ENCODE assay signal across 1 cellular context in the genomic region with DNA sequence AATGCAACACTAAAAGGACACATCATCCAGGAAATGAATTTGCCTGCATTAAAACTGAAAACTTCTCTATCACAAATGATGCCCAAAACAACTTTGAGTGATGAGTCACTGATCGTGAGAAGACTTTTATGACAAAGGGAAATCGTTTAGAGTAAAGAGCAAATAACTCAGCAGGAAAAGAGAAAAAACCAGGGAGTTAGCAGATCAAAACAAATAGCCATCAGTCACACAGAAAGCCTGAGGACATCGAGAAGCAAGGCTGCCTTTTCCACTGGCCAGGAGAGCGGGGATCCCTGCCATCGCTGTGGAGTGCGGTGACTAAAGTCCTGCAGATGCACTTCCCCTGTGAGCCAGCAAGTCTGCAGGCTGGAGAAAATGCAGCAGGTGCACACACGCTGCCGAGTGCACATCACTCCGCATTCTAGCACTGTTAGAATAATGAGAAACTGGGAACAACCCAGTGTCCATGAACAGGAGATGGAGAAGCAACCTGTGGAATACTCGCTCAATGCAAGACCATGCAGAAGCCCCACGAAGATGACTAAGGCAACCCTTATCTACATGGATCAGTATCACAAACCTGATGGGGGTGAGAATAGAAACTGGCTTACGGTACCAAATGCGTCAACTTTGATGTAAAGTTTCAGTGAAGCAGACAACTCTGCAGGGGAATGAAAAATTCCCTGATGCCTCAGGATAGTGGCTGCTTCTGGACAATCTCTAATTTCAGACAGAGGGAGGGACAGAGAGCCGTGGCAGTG.
TF ChIP-seq lines count a peak whose summit lies in the region.

No MANE protein-coding gene starts in this region.

TF ChIP-seq in HEK293, 187 proteins besides CTCF, POLR2A, EP300 and RAD21 (continues in another document):
- no peak for TF ChIP-seq ZNF2 (tag by site-specific recombination; IDR thresholded peaks at IDR 0.05)
- TF ChIP-seq PRDM1 (tag by site-specific recombination; IDR thresholded peaks at IDR 0.05) = peak; percentile 77
- no peak for TF ChIP-seq BCL11B (tag by site-specific recombination; IDR thresholded peaks at IDR 0.05; ENCODE audit: low read depth)
- TF ChIP-seq ZNF768 (tag by site-specific recombination; IDR thresholded peaks at IDR 0.05) = no peak
- TF ChIP-seq ZNF184 (tag by site-specific recombination; IDR thresholded peaks at IDR 0.05) = no peak
- TF ChIP-seq ZNF544 (tag by site-specific recombination; IDR thresholded peaks at IDR 0.05) = no peak
- TF ChIP-seq ZNF677 (tag by site-specific recombination; IDR thresholded peaks at IDR 0.05) = peak; percentile 94
- TF ChIP-seq, protein P1, sequence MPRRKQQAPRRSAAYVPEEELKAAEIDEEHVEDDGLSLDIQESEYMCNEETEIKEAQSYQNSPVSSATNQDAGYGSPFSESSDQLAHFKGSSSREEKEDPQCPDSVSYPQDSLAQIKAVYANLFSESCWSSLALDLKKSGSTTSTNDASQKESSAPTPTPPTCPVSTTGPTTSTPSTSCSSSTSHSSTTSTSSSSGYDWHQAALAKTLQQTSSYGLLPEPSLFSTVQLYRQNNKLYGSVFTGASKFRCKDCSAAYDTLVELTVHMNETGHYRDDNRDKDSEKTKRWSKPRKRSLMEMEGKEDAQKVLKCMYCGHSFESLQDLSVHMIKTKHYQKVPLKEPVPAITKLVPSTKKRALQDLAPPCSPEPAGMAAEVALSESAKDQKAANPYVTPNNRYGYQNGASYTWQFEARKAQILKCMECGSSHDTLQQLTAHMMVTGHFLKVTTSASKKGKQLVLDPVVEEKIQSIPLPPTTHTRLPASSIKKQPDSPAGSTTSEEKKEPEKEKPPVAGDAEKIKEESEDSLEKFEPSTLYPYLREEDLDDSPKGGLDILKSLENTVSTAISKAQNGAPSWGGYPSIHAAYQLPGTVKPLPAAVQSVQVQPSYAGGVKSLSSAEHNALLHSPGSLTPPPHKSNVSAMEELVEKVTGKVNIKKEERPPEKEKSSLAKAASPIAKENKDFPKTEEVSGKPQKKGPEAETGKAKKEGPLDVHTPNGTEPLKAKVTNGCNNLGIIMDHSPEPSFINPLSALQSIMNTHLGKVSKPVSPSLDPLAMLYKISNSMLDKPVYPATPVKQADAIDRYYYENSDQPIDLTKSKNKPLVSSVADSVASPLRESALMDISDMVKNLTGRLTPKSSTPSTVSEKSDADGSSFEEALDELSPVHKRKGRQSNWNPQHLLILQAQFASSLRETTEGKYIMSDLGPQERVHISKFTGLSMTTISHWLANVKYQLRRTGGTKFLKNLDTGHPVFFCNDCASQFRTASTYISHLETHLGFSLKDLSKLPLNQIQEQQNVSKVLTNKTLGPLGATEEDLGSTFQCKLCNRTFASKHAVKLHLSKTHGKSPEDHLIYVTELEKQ (tag by site-specific recombination; IDR thresholded peaks at IDR 0.05; ENCODE audit: borderline replicate concordance) = peak; percentile 90
- TF ChIP-seq ZNF791 (tag by site-specific recombination; IDR thresholded peaks at IDR 0.05) = no peak
- TF ChIP-seq PRDM6 (tag by site-specific recombination; IDR thresholded peaks at IDR 0.05) = peak; percentile 96
- peak; percentile 28; the same call in 1 of the 2 replicates for TF ChIP-seq ZNF600 (tag by site-specific recombination; IDR thresholded peaks at IDR 0.05)
- TF ChIP-seq ZNF391 (tag by site-specific recombination; IDR thresholded peaks at IDR 0.05; ENCODE audit: borderline replicate concordance, low read depth) = peak; percentile 48; the same call in 1 of the 2 replicates
- TF ChIP-seq ZNF776 (tag by site-specific recombination; IDR thresholded peaks at IDR 0.05; ENCODE audit: borderline replicate concordance) = no peak
- TF ChIP-seq ZNF530 (tag by site-specific recombination; IDR thresholded peaks at IDR 0.05; ENCODE audit: low read depth) = no peak
- TF ChIP-seq, protein P2, sequence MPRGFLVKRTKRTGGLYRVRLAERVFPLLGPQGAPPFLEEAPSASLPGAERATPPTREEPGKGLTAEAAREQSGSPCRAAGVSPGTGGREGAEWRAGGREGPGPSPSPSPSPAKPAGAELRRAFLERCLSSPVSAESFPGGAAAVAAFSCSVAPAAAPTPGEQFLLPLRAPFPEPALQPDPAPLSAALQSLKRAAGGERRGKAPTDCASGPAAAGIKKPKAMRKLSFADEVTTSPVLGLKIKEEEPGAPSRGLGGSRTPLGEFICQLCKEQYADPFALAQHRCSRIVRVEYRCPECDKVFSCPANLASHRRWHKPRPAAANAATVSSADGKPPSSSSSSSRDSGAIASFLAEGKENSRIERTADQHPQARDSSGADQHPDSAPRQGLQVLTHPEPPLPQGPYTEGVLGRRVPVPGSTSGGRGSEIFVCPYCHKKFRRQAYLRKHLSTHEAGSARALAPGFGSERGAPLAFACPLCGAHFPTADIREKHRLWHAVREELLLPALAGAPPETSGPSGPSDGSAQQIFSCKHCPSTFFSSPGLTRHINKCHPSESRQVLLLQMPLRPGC (tag by site-specific recombination; IDR thresholded peaks at IDR 0.05) = peak; percentile 42; the same call in 1 of the 2 replicates
- 0 out of 2 replicates have a peak, but pooled peaks have one; percentile 62 for TF ChIP-seq ZEB2 (tag by site-specific recombination; IDR thresholded peaks at IDR 0.05)
- peak; percentile 44; the same call in 1 of the 2 replicates for TF ChIP-seq ZNF335 (tag by site-specific recombination; conservative IDR thresholded peaks at IDR 0.05)
- TF ChIP-seq FEZF1 (tag by site-specific recombination; IDR thresholded peaks at IDR 0.05) = peak; percentile 91
- no peak for TF ChIP-seq ZNF174 (tag by site-specific recombination; IDR thresholded peaks at IDR 0.05)
- 0 out of 2 replicates have a peak, but pooled peaks have one; percentile 45 for TF ChIP-seq ZNF24 (tag by site-specific recombination; IDR thresholded peaks at IDR 0.05)
- peak; percentile 71 for TF ChIP-seq ZNF660 (tag by site-specific recombination; IDR thresholded peaks at IDR 0.05)
- TF ChIP-seq, protein P3, sequence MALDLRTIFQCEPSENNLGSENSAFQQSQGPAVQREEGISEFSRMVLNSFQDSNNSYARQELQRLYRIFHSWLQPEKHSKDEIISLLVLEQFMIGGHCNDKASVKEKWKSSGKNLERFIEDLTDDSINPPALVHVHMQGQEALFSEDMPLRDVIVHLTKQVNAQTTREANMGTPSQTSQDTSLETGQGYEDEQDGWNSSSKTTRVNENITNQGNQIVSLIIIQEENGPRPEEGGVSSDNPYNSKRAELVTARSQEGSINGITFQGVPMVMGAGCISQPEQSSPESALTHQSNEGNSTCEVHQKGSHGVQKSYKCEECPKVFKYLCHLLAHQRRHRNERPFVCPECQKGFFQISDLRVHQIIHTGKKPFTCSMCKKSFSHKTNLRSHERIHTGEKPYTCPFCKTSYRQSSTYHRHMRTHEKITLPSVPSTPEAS (tag by site-specific recombination; IDR thresholded peaks at IDR 0.05) = no peak
- peak; percentile 67 for TF ChIP-seq ZIC2 (tag by site-specific recombination; IDR thresholded peaks at IDR 0.05)
- TF ChIP-seq ZNF37A (tag by site-specific recombination; IDR thresholded peaks at IDR 0.05) = no peak
- TF ChIP-seq, protein P4, sequence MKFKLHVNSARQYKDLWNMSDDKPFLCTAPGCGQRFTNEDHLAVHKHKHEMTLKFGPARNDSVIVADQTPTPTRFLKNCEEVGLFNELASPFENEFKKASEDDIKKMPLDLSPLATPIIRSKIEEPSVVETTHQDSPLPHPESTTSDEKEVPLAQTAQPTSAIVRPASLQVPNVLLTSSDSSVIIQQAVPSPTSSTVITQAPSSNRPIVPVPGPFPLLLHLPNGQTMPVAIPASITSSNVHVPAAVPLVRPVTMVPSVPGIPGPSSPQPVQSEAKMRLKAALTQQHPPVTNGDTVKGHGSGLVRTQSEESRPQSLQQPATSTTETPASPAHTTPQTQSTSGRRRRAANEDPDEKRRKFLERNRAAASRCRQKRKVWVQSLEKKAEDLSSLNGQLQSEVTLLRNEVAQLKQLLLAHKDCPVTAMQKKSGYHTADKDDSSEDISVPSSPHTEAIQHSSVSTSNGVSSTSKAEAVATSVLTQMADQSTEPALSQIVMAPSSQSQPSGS (tag by site-specific recombination; IDR thresholded peaks at IDR 0.05; ENCODE audit: low read depth) = no peak
- no peak for TF ChIP-seq ZNF76 (tag by site-specific recombination; IDR thresholded peaks at IDR 0.05; ENCODE audit: borderline replicate concordance, low read depth)
- no peak for TF ChIP-seq GLI2 (tag by site-specific recombination; IDR thresholded peaks at IDR 0.05; ENCODE audit: borderline replicate concordance, low read depth)
- peak; percentile 71; the same call in 1 of the 2 replicates for TF ChIP-seq MYNN (tag by site-specific recombination; IDR thresholded peaks at IDR 0.05; ENCODE audit: borderline replicate concordance)
- TF ChIP-seq ZSCAN18 (tag by site-specific recombination; IDR thresholded peaks at IDR 0.05) = no peak
- no peak for TF ChIP-seq MEIS1 (CRISPR knock-in tag; IDR thresholded peaks at IDR 0.05; ENCODE audit: borderline replicate concordance)
- TF ChIP-seq, protein P5, sequence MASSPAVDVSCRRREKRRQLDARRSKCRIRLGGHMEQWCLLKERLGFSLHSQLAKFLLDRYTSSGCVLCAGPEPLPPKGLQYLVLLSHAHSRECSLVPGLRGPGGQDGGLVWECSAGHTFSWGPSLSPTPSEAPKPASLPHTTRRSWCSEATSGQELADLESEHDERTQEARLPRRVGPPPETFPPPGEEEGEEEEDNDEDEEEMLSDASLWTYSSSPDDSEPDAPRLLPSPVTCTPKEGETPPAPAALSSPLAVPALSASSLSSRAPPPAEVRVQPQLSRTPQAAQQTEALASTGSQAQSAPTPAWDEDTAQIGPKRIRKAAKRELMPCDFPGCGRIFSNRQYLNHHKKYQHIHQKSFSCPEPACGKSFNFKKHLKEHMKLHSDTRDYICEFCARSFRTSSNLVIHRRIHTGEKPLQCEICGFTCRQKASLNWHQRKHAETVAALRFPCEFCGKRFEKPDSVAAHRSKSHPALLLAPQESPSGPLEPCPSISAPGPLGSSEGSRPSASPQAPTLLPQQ (tag by site-specific recombination; IDR thresholded peaks at IDR 0.05) = no peak
- no peak for TF ChIP-seq ZBTB1 (tag by site-specific recombination; IDR thresholded peaks at IDR 0.05)
- peak; percentile 84 for TF ChIP-seq ZNF843 (tag by site-specific recombination; IDR thresholded peaks at IDR 0.05)
- no peak for TF ChIP-seq ZNF223 (tag by site-specific recombination; IDR thresholded peaks at IDR 0.05)
- no peak for TF ChIP-seq KLF7 (tag by site-specific recombination; IDR thresholded peaks at IDR 0.05; ENCODE audit: borderline replicate concordance)
- no peak for TF ChIP-seq BCL11A (tag by site-specific recombination; IDR thresholded peaks at IDR 0.05; ENCODE audit: low read depth)
- TF ChIP-seq, protein P6, sequence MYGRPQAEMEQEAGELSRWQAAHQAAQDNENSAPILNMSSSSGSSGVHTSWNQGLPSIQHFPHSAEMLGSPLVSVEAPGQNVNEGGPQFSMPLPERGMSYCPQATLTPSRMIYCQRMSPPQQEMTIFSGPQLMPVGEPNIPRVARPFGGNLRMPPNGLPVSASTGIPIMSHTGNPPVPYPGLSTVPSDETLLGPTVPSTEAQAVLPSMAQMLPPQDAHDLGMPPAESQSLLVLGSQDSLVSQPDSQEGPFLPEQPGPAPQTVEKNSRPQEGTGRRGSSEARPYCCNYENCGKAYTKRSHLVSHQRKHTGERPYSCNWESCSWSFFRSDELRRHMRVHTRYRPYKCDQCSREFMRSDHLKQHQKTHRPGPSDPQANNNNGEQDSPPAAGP (tag by site-specific recombination; IDR thresholded peaks at IDR 0.05) = no peak
- 0 out of 2 replicates have a peak, but pooled peaks have one; percentile 31 for TF ChIP-seq ZNF366 (tag by site-specific recombination; conservative IDR thresholded peaks at IDR 0.05)
- no peak for TF ChIP-seq ZBTB48 (tag by site-specific recombination; IDR thresholded peaks at IDR 0.05)
- peak; percentile 29 for TF ChIP-seq GLIS1 (tag by site-specific recombination; IDR thresholded peaks at IDR 0.05)
- TF ChIP-seq ZNF561 (tag by site-specific recombination; IDR thresholded peaks at IDR 0.05; ENCODE audit: borderline replicate concordance) = 0 out of 2 replicates have a peak, but pooled peaks have one; percentile 15
- TF ChIP-seq ZBTB8A (tag by site-specific recombination; IDR thresholded peaks at IDR 0.05) = no peak
- TF ChIP-seq OSR2 (tag by site-specific recombination; IDR thresholded peaks at IDR 0.05) = peak; percentile 62; the same call in 1 of the 2 replicates
- peak; percentile 76; the same call in 1 of the 2 replicates for TF ChIP-seq WT1 (tag by site-specific recombination; IDR thresholded peaks at IDR 0.05)
- TF ChIP-seq, protein P7, sequence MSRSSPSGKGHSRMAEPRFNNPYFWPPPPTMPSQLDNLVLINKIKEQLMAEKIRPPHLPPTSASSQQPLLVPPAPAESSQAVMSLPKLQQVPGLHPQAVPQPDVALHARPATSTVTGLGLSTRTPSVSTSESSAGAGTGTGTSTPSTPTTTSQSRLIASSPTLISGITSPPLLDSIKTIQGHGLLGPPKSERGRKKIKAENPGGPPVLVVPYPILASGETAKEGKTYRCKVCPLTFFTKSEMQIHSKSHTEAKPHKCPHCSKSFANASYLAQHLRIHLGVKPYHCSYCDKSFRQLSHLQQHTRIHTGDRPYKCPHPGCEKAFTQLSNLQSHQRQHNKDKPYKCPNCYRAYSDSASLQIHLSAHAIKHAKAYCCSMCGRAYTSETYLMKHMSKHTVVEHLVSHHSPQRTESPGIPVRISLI (tag by site-specific recombination; IDR thresholded peaks at IDR 0.05) = 0 out of 2 replicates have a peak, but pooled peaks have one; percentile 40
- no peak for TF ChIP-seq KLF9 (tag by site-specific recombination; IDR thresholded peaks at IDR 0.05; ENCODE audit: low read depth)
- TF ChIP-seq ZNF394 (tag by site-specific recombination; IDR thresholded peaks at IDR 0.05; ENCODE audit: borderline replicate concordance) = peak; percentile 26; the same call in 1 of the 2 replicates
- no peak for TF ChIP-seq ZNF514 (tag by site-specific recombination; IDR thresholded peaks at IDR 0.05)
- TF ChIP-seq ZXDB (tag by site-specific recombination; IDR thresholded peaks at IDR 0.05) = peak; percentile 41; the same call in 1 of the 2 replicates
